Comparison of ENCODE assay signal across 1 cellular context in the genomic region with DNA sequence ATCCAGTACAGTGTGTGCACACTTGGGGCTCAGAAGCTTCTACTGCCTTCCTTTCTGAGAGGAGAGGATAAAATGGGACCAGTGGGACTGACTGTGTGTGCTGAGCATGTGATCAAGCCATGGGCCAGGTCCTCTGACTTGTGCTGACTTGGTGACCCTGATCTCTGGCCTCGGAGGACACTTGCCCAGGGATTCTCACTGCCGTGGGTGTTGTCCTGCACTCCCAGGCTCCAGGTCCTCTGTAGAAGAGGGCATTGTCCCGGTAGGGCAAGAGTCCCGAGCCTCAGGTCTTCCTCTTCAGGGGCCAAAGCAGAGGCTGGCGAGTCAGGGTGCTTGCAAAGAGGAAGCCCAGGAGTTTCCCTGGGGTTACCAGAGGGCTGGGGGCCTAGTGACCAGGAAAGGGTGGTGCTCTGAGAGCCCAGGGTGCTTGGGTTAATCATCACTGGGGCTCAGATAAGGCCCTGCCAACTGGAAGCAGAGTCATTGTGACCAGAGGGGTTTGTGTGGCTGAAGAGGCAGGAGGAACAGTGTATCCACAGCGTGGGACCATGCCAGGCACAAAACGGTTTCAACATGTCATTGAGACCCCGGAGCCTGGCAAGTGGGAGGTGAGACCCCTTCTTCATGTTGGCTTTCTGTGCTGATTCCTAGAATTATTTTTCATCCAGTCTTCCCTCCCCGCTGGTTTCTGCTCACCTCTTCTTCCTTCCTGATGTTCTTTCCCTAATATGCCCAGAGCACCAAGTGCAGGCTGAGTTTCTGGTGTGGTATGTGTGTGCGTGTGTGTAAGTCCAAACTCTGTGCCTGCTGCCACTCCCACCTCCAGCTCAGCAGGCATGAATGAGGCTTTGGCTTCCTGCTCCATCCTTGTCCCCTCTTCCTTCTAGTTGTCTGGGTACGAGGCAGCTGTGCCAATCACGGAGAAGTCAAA.
TF ChIP-seq lines count a peak whose summit lies in the region.

GCKR (plus strand) TSS at position 483 of the 931 bp plus-strand sequence; CDS start at position 549, 66 bp downstream.

TF ChIP-seq in GM23338, 12 proteins besides CTCF, POLR2A, EP300 and RAD21 (continued from another document):
- TF ChIP-seq ZNF462 (CRISPR knock-in tag; IDR thresholded peaks at IDR 0.05) (no peak), CREB1 (CRISPR knock-in tag; IDR thresholded peaks at IDR 0.05; ENCODE audit: low read depth) (no peak), ZNF331 (CRISPR knock-in tag; IDR thresholded peaks at IDR 0.05; ENCODE audit: low read depth) (no peak), POLR2AphosphoS5 (IDR thresholded peaks at IDR 0.05; ENCODE audit: low read depth) (no peak)
